ENCODE assay signal across 8 cellular contexts in genomic region chr1:226871636-226872327, GRCh38. TPM values are rescaled to one million over a fixed set of nuclear protein-coding genes. Genes with fewer than 3 reads are reported as not detected.
DNase-seq lines count a peak whose midpoint lies in the region; ATAC-seq and TF ChIP-seq lines count a peak whose summit lies in the region.

No MANE protein-coding gene starts in this region.

- no peak for TF ChIP-seq CTCF in fibroblast of the aortic adventitia (IDR thresholded peaks at IDR 0.05; ENCODE audit: insufficient read depth, low read length)
- no peak for TF ChIP-seq CTCF in psoas muscle (IDR thresholded peaks at IDR 0.05)

- no peak overlapping the region for H3K27ac Mint-ChIP-seq in T-cell

- in situ Hi-C loops in GM23248 (cut with MboI): no loop called here

- H3K79me2 ChIP-seq in GM23248 (ENCODE audit: insufficient read depth): no peaks in the 10 kb centered on the region

- no peaks in the 10 kb centered on the region for H4K20me1 ChIP-seq in GM23248 (ENCODE audit: insufficient read depth)

- 93% methylated on average over 14 of the region's 14 CpGs for WGBS in GM23248 (ENCODE audit: low coverage in 1 of 2, low lambda C conversion rate in 2 of 2, missing lambda C conversion rate in 2 of 2), 2 experiments
- 56 to 76% (median 65%) methylated on average over 14 of the region's 14 CpGs for WGBS in psoas muscle, 3 donors

- no peaks in the 10 kb centered on the region for H3K9me3 Mint-ChIP-seq in T-cell

- peaks cover 11 to 20% (median 19%) of the 10 kb centered on the region in 3 donors for H3K4me1 Mint-ChIP-seq in T-cell

- no peaks in the 10 kb centered on the region for H3K9me3 ChIP-seq in GM23248 (ENCODE audit: low read depth)
- no peaks in the 10 kb centered on the region for H3K9me3 ChIP-seq in psoas muscle

- no peaks in the 10 kb centered on the region for H3F3A ChIP-seq in GM23248 (ENCODE audit: insufficient read depth)

- ATAC-seq in T-cell (replicated peaks in 1 of 4) (no peak), psoas muscle (no peak), GM18505 (IDR thresholded peaks at IDR 0.05; ENCODE audit: unreplicated experiment) (no peak), GM18519 (IDR thresholded peaks at IDR 0.05; ENCODE audit: low FRiP score, unreplicated experiment) (no peak), GM19328 (IDR thresholded peaks at IDR 0.05; ENCODE audit: unreplicated experiment) (no peak)

- peaks cover 0 to 11% of the 10 kb centered on the region in 2 donors for H3K27me3 Mint-ChIP-seq in T-cell

- peak overlapping the region; percentile 78 to 84 (median 78) for H3K4me3 Mint-ChIP-seq in T-cell

- peaks cover 4% of the 10 kb centered on the region; the same call in 1 of the 2 replicates for H3K4me1 ChIP-seq in GM23248 (ENCODE audit: insufficient read depth)
- peaks cover 24% of the 10 kb centered on the region for H3K4me1 ChIP-seq in psoas muscle

- H3K36me3 Mint-ChIP-seq in T-cell: peaks cover 4% of the 10 kb centered on the region

- no peak overlapping the region for H2AFZ ChIP-seq in GM23248

- H3K27me3 ChIP-seq in GM23248 (replicated peaks; ENCODE audit: insufficient read depth) (no peaks in the 10 kb centered on the region), psoas muscle (ENCODE audit: insufficient read depth in 3 of 3, low read length in 2 of 3) (no peaks in the 10 kb centered on the region)

- H3K4me2 ChIP-seq in GM23248 (ENCODE audit: unreplicated experiment): peak overlapping the region; percentile 83

- H3K9me2 ChIP-seq in GM23248 (ENCODE audit: insufficient read depth): no peaks in the 10 kb centered on the region

- no peak for TF ChIP-seq POLR2A in GM18505 (IDR thresholded peaks at IDR 0.05; ENCODE audit: borderline replicate concordance, extremely low read depth, insufficient read depth, insufficient read length)

- H3K9ac ChIP-seq in GM23248: no peak overlapping the region

- DNase-seq in GM23248 (no peak), T-cell (no peak), fibroblast of the aortic adventitia (ENCODE audit: low read depth) (no peak), psoas muscle (no peak), NCI-H2029 treated with DMSO at 0.1 percent for 48 hours (lab: John Stamatoyannopoulos, UW) (no peak)

- H3K4me3 ChIP-seq in GM23248 (peak overlapping the region; percentile 73; the same call in 1 of the 2 replicates), fibroblast of the aortic adventitia (ENCODE audit: low read depth, low read length) (peak overlapping the region; percentile 69), psoas muscle (peak overlapping the region; percentile 93)

- H3K27ac ChIP-seq in GM23248 (no peak overlapping the region), psoas muscle (peak overlapping the region; percentile 87)

- intact Hi-C loops in psoas muscle (cut with DNase I): no loop called here

- H3K36me3 ChIP-seq in GM23248 (ENCODE audit: low read depth): no peaks in the 10 kb centered on the region
- H3K36me3 ChIP-seq in psoas muscle (ENCODE audit: insufficient read depth in 1 of 2, low read depth in 1 of 2): peaks cover 0 to 12% of the 10 kb centered on the region in 2 donors

- CTCF ChIA-PET in T-cell (lab: Charles Lee): interaction anchor here in 1 of 2 donors (0.5 to 1.3 kb wide), 2 partner anchors 11 to 1587 kb away, joined by 4 to 6 read pairs; no protein-coding TSS in a partner anchor

- POLR2A ChIA-PET in T-cell (lab: Charles Lee): interaction anchor here in 1 of 2 donors (0.6 kb wide), 1 partner anchor 11 kb away, joined by 3 read pairs; no protein-coding TSS in a partner anchor

RNA-seq across cellular contexts. Expression of gene PSEN2, which starts 1.4 kb away (rescaled TPM):
- 7.0 and 13.9 TPM in 2 replicates for total RNA-seq in GM23248 (2014; rRNA removed; shearing (Covaris generic))
- polyA plus RNA-seq in GM23248 (2016; fragmentation: Nextera tagmentation; extraction: Ambion mirVana): 7.5 and 10.8 TPM in 2 replicates
- 1 to 10 TPM; 1.9 to 5.6 (median 4.0) TPM for total RNA-seq in T-cell
- total RNA-seq in fibroblast of the aortic adventitia (ENCODE audit: low replicate concordance): 13.1 and 42.7 TPM in 2 replicates
- total RNA-seq in psoas muscle: 10 to 100 TPM; 26.2 to 31.5 (median 28.0) TPM
- polyA plus RNA-seq in psoas muscle: 10 to 100 TPM; 15.5 to 30.6 (median 19.4) TPM
